8 cellular contexts compared by ENCODE assay signal in the genomic region with DNA sequence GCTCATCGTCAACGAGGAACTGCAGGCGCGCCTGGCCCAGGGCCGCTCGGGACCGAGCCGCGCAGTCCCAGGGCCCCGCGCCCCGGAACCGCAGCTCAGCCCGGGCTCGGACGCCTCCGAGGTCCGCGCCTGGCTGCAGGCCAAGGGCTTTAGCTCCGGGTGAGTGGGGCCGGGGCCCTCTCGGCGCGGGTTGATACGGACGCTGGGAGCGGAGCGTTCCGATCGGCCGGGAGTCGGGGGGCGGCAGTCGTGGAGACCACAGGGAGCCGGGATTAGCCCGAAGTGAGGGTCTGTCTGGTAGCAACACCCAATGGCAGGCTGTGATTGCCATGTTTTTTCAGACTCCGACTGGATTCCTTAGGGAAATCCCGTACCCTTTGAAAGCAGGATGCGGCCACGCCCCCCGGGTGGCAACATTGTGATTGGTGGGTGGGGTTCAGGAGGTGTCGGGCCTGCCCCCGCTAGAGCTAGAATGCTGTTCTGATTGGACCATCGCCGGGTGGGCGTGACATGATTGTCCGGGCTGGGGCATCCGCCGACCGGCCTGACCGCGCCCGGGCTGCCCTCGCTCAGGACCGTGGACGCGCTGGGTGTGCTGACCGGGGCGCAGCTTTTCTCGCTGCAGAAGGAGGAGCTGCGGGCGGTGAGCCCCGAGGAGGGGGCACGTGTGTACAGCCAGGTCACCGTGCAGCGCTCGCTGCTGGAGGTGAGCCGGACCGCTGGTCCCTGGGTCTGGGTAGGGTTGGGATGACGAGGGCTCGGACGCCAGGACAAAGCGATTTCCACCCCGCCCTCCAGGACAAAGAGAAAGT. TPM values are rescaled to one million over a fixed set of nuclear protein-coding genes. Genes with fewer than 3 reads are reported as not detected.
DNase-seq lines count a peak whose midpoint lies in the region; ATAC-seq and TF ChIP-seq lines count a peak whose summit lies in the region.

No MANE protein-coding gene starts in this region.

- H3K9me3 ChIP-seq in fibroblast of lung (ENCODE audit: control insufficient read depth, insufficient read depth, low read depth, low read length): no peaks in the 10 kb centered on the region

- H3K27me3 Mint-ChIP-seq in activated T-helper 2 cell treated with anti-CD3 and anti-CD28 coated beads, Interferon-gamma antibody, Interleukin-2, Interleukin-4, amounts not matched to agents 10 μg/mL and 5 μg/mL and 100 μg/mL, durations not matched to agents 14 hours and 24 hours and 36 hours (ENCODE audit: low read depth): peaks cover 43% of the 10 kb centered on the region

- H3K27ac ChIP-seq in fibroblast of lung (ENCODE audit: insufficient read depth, low read length): no peak overlapping the region

- H4K20me1 ChIP-seq in fibroblast of lung (ENCODE audit: control insufficient read depth, extremely low read depth, insufficient read depth, low read length): peaks cover 2% of the 10 kb centered on the region

- intact Hi-C loops in activated T-helper 2 cell treated with anti-CD3 and anti-CD28 coated beads, Interferon-gamma antibody, Interleukin-2, Interleukin-4, amounts not matched to agents 10 μg/mL and 5 μg/mL and 100 μg/mL, durations not matched to agents 14 hours and 24 hours and 36 hours (cut with micrococcal nuclease): loop anchor here (10.0 kb wide), 2 partner anchors 78 to 622 kb away; a partner anchor contains a TSS

- no peak for TF ChIP-seq CTCF in fibroblast of lung (conservative IDR thresholded peaks at IDR 0.05 in 1 of 2, IDR thresholded peaks at IDR 0.05 in 1 of 2; ENCODE audit: low read depth in 1 of 2, low read length in 2 of 2)

- H3K36me3 ChIP-seq in fibroblast of lung (ENCODE audit: control insufficient read depth, insufficient read depth, low read length): peaks cover 11% of the 10 kb centered on the region

- H3K27ac Mint-ChIP-seq in activated T-helper 2 cell treated with anti-CD3 and anti-CD28 coated beads, Interferon-gamma antibody, Interleukin-2, Interleukin-4, amounts not matched to agents 10 μg/mL and 5 μg/mL and 100 μg/mL, durations not matched to agents 14 hours and 24 hours and 36 hours: no peak overlapping the region

- no peaks in the 10 kb centered on the region for H3K79me2 ChIP-seq in fibroblast of lung (ENCODE audit: control insufficient read depth, insufficient read depth, low read length)

- H3K27me3 ChIP-seq in fibroblast of lung (ENCODE audit: control insufficient read depth, insufficient read depth, low read length): peaks cover 27% of the 10 kb centered on the region

- peaks cover 18% of the 10 kb centered on the region for H3K4me1 Mint-ChIP-seq in activated T-helper 2 cell treated with anti-CD3 and anti-CD28 coated beads, Interferon-gamma antibody, Interleukin-2, Interleukin-4, amounts not matched to agents 10 μg/mL and 5 μg/mL and 100 μg/mL, durations not matched to agents 14 hours and 24 hours and 36 hours (ENCODE audit: low read depth)

- peak overlapping the region; percentile 73 for H3K4me2 ChIP-seq in fibroblast of lung (ENCODE audit: extremely low read depth, insufficient read depth, low read length)

- H3K4me1 ChIP-seq in fibroblast of lung (ENCODE audit: control insufficient read depth, extremely low read depth, insufficient read depth, low read length): peaks cover 9% of the 10 kb centered on the region

- peak overlapping the region; percentile 37 for H3K4me3 Mint-ChIP-seq in activated T-helper 2 cell treated with anti-CD3 and anti-CD28 coated beads, Interferon-gamma antibody, Interleukin-2, Interleukin-4, amounts not matched to agents 10 μg/mL and 5 μg/mL and 100 μg/mL, durations not matched to agents 14 hours and 24 hours and 36 hours (ENCODE audit: low read depth)

- peaks cover 32% of the 10 kb centered on the region for H3K36me3 Mint-ChIP-seq in activated T-helper 2 cell treated with anti-CD3 and anti-CD28 coated beads, Interferon-gamma antibody, Interleukin-2, Interleukin-4, amounts not matched to agents 10 μg/mL and 5 μg/mL and 100 μg/mL, durations not matched to agents 14 hours and 24 hours and 36 hours (ENCODE audit: low read depth)

- H3K4me3 ChIP-seq in fibroblast of lung (replicated peaks in 1 of 4; ENCODE audit: control extremely low read depth in 1 of 4, insufficient read depth in 1 of 4, low read depth in 3 of 4, low read length in 4 of 4): peak overlapping the region; percentile 53 to 62 (median 59)

- DNase-seq in DMS153 (lab: John Stamatoyannopoulos, UW): peak; percentile 91
- peak; percentile 95 for DNase-seq in NCI-H2196 (lab: John Stamatoyannopoulos, UW; ENCODE audit: unreplicated experiment)
- DNase-seq in activated T-helper 2 cell treated with anti-CD3 and anti-CD28 coated beads, Interferon-gamma antibody, Interleukin-2, Interleukin-4, amounts not matched to agents 10 μg/mL and 5 μg/mL and 100 μg/mL, durations not matched to agents 14 hours and 24 hours and 36 hours (ENCODE audit: low spot score): peak; percentile 27
- DNase-seq in fibroblast of lung (ENCODE audit: low read depth in 2 of 2): peak; percentile 89 to 92
- peak; percentile 49 for DNase-seq in middle frontal gyrus (ENCODE audit: extremely low spot score, low spot score)
- peak; percentile 71 for DNase-seq in stimulated activated naive CD8-positive, alpha-beta T cell treated with anti-CD3 and anti-CD28 coated beads, Interleukin-15, Interleukin-2, amounts not matched to agents 100 U/mL and 50 U/mL, for 24 hours

- H3K9me3 Mint-ChIP-seq in activated T-helper 2 cell treated with anti-CD3 and anti-CD28 coated beads, Interferon-gamma antibody, Interleukin-2, Interleukin-4, amounts not matched to agents 10 μg/mL and 5 μg/mL and 100 μg/mL, durations not matched to agents 14 hours and 24 hours and 36 hours: no peaks in the 10 kb centered on the region

- ATAC-seq in stimulated activated naive CD8-positive, alpha-beta T cell treated with anti-CD3 and anti-CD28 coated beads, Interleukin-15, Interleukin-2, amounts not matched to agents 100 U/mL and 50 U/mL, for 24 hours: peak; percentile 67
- ATAC-seq in HG03469 (IDR thresholded peaks at IDR 0.05; ENCODE audit: unreplicated experiment): no peak
- no peak for ATAC-seq in HG03378 (IDR thresholded peaks at IDR 0.05; ENCODE audit: unreplicated experiment)

- peak overlapping the region; percentile 46 for H3K9ac ChIP-seq in fibroblast of lung (ENCODE audit: insufficient read depth, low read length)

- H2AFZ ChIP-seq in fibroblast of lung (ENCODE audit: low read length): peak overlapping the region; percentile 35

RNA-seq across cellular contexts. Expression of a gene that starts 11.3 kb away (rescaled TPM):
- 4.9 and 6.6 TPM in 2 replicates for total RNA-seq in activated T-helper 2 cell treated with anti-CD3 and anti-CD28 coated beads, Interferon-gamma antibody, Interleukin-2, Interleukin-4, amounts not matched to agents 10 μg/mL and 5 μg/mL and 100 μg/mL, durations not matched to agents 14 hours and 24 hours and 36 hours
- total RNA-seq in fibroblast of lung: 0.17 and 0.51 TPM in 2 replicates
- polyA plus RNA-seq in fibroblast of lung: 1.9 and 2.2 TPM in 2 replicates
- 3.4 and 3.9 TPM in 2 replicates for polyA plus RNA-seq in fibroblast of lung (2012)
- polyA minus RNA-seq in fibroblast of lung (ENCODE audit: low replicate concordance): 0.79 and 1.3 TPM in 2 replicates

RNA-seq across cellular contexts. Expression of a gene that starts 24.0 kb away (rescaled TPM):
- 18.3 and 18.9 TPM in 2 replicates for total RNA-seq in activated T-helper 2 cell treated with anti-CD3 and anti-CD28 coated beads, Interferon-gamma antibody, Interleukin-2, Interleukin-4, amounts not matched to agents 10 μg/mL and 5 μg/mL and 100 μg/mL, durations not matched to agents 14 hours and 24 hours and 36 hours
- 6.9 and 8.5 TPM in 2 replicates for total RNA-seq in fibroblast of lung
- polyA plus RNA-seq in fibroblast of lung: 2.7 and 5.6 TPM in 2 replicates
- polyA plus RNA-seq in fibroblast of lung (2012): 3.4 and 6.2 TPM in 2 replicates
- polyA minus RNA-seq in fibroblast of lung (ENCODE audit: low replicate concordance): 12.2 and 12.3 TPM in 2 replicates

RNA-seq across cellular contexts. Expression of a gene that starts 30.5 kb away (rescaled TPM):
- total RNA-seq in activated T-helper 2 cell treated with anti-CD3 and anti-CD28 coated beads, Interferon-gamma antibody, Interleukin-2, Interleukin-4, amounts not matched to agents 10 μg/mL and 5 μg/mL and 100 μg/mL, durations not matched to agents 14 hours and 24 hours and 36 hours: 104 and 108 TPM in 2 replicates
- 25.2 and 32.9 TPM in 2 replicates for total RNA-seq in fibroblast of lung
- 26.0 and 27.6 TPM in 2 replicates for polyA plus RNA-seq in fibroblast of lung
- polyA plus RNA-seq in fibroblast of lung (2012): 58.8 and 65.4 TPM in 2 replicates
- polyA minus RNA-seq in fibroblast of lung (ENCODE audit: low replicate concordance): 27.4 and 31.8 TPM in 2 replicates

RNA-seq across cellular contexts. Expression of a gene that starts 48.9 kb away (rescaled TPM):
- total RNA-seq in activated T-helper 2 cell treated with anti-CD3 and anti-CD28 coated beads, Interferon-gamma antibody, Interleukin-2, Interleukin-4, amounts not matched to agents 10 μg/mL and 5 μg/mL and 100 μg/mL, durations not matched to agents 14 hours and 24 hours and 36 hours: 0.37 and 0.50 TPM in 2 replicates
- total RNA-seq in fibroblast of lung: not detected in 2 replicates
- polyA plus RNA-seq in fibroblast of lung: 0.03 TPM in 1 of 2 replicates, not detected in the other
- polyA plus RNA-seq in fibroblast of lung (2012): not detected in 2 replicates
- not detected in 2 replicates for polyA minus RNA-seq in fibroblast of lung (ENCODE audit: low replicate concordance)

Comparison
In these comparisons a context has a peak if more than half of its experiments do, and no peak if none do; other contexts are left out.
1. DNase-seq: peak in every context shown above with its lines; median percentile 95 in NCI-H2196; 91 in DMS153; 90 in fibroblast of lung; 71 in stimulated activated naive CD8-positive, alpha-beta T cell treated with anti-CD3 and anti-CD28 coated beads, Interleukin-15, Interleukin-2, amounts not matched to agents 100 U/mL and 50 U/mL, for 24 hours; 49 in middle frontal gyrus; 27 in activated T-helper 2 cell treated with anti-CD3 and anti-CD28 coated beads, Interferon-gamma antibody, Interleukin-2, Interleukin-4, amounts not matched to agents 10 μg/mL and 5 μg/mL and 100 μg/mL, durations not matched to agents 14 hours and 24 hours and 36 hours.